ENCODE assay signal across 9 cellular contexts in the genomic region with DNA sequence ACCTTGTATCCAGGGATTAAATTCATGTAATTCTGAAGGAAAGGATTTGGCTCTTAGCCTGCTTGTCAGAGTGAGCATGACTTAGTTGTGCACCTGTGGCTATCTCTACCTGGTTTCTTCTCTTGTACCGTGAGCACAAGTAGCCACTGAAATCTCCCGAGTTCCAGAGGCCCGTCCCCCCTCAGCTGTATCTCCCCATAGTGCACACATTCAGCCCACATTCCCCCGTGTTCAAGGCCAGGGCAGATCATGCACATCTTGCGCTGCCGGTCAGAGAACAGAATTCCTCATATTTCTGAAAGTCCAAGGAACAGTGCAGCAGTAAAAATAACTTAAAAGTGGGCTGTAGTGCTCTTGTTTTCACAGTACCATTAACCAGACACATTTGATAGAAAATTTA. TPM values are rescaled to one million over a fixed set of nuclear protein-coding genes. Genes with fewer than 3 reads are reported as not detected.
DNase-seq lines count a peak whose midpoint lies in the region; ATAC-seq and TF ChIP-seq lines count a peak whose summit lies in the region.
"Had no signal": no experiment of that assay in that cellular context is flagged by ENCODE, and none has a peak within 500 bp of the region (broad histone marks: within the 10 kb centered on the region; RNA-seq: fewer than 3 reads in every experiment).

No MANE protein-coding gene starts in this region.

- H3K27ac Mint-ChIP-seq in MCF 10A (ENCODE audit: low read depth, unreplicated experiment) = no peak overlapping the region

- POLR2A ChIA-PET in MCF 10A (lab: Yijun Ruan, JAX) = no interaction called here

- H3K36me3 ChIP-seq in stomach smooth muscle (ENCODE audit: control insufficient read depth in 2 of 2, insufficient read depth in 2 of 2, low read length in 2 of 2) = no peaks in the 10 kb centered on the region
- H3K36me3 ChIP-seq: brain microvascular endothelial cell had no signal

- no peaks in the 10 kb centered on the region for H3K9me3 Mint-ChIP-seq in activated T-cell treated with anti-CD3 and anti-CD28 coated beads, Interleukin-2, amount 50 U/mL, for 4 hours
- H3K9me3 Mint-ChIP-seq in MCF 10A (ENCODE audit: unreplicated experiment) = no peaks in the 10 kb centered on the region

- H3K4me1 Mint-ChIP-seq in activated T-cell treated with anti-CD3 and anti-CD28 coated beads, Interleukin-2, amount 50 U/mL, for 4 hours (ENCODE audit: low read depth) = peaks cover 57% of the 10 kb centered on the region
- H3K4me1 Mint-ChIP-seq in MCF 10A (ENCODE audit: insufficient read depth, unreplicated experiment) = peaks cover 8% of the 10 kb centered on the region

- H3K27me3 ChIP-seq in stomach smooth muscle (ENCODE audit: control insufficient read depth in 1 of 2, insufficient read depth in 2 of 2, low read length in 2 of 2) = no peaks in the 10 kb centered on the region

- no peaks in the 10 kb centered on the region for H3K27me3 Mint-ChIP-seq in activated T-cell treated with anti-CD3 and anti-CD28 coated beads, Interleukin-2, amount 50 U/mL, for 4 hours (ENCODE audit: low read depth)
- H3K27me3 Mint-ChIP-seq in MCF 10A (ENCODE audit: insufficient read depth, unreplicated experiment) = peaks cover 26% of the 10 kb centered on the region

- no peak for DNase-seq in activated T-cell treated with anti-CD3 and anti-CD28 coated beads, Interleukin-2, amount 50 U/mL, for 4 hours
- DNase-seq in activated T-cell treated with anti-CD3 and anti-CD28 coated beads, Interleukin-2, amount 50 U/mL, for 48 hours = no peak
- DNase-seq in left lobe of liver (ENCODE audit: low spot score) (peak; percentile 32), GM03348 (ENCODE audit: low spot score) (no peak), germinal center (ENCODE audit: low spot score) (no peak), MCF 10A (ENCODE audit: unreplicated experiment) (no peak)
- DNase-seq: brain microvascular endothelial cell had no signal

- no TSS peak for BruUV-seq in MCF 10A (replicated peaks; lab: Mats Ljungman, UMichigan)

- intact Hi-C loops in MCF 10A (cut with micrococcal nuclease) = no loop called here

- CTCF ChIA-PET in MCF 10A (lab: Yijun Ruan, JAX) = interaction anchor here (0.6 to 4.0 kb wide), 4 partner anchors 96 to 273 kb away, joined by 3 to 29 read pairs (median 5); no protein-coding TSS in a partner anchor

- H3K9me3 ChIP-seq in stomach smooth muscle (ENCODE audit: control insufficient read depth in 2 of 2, low read length in 2 of 2) = no peaks in the 10 kb centered on the region

- peaks cover 41% of the 10 kb centered on the region for H3K4me1 ChIP-seq in stomach smooth muscle (ENCODE audit: control insufficient read depth, insufficient read depth, low read length)

- H3K27ac ChIP-seq in stomach smooth muscle (ENCODE audit: low read length) = no peak overlapping the region
- H3K27ac ChIP-seq: brain microvascular endothelial cell had no signal

- H3K4me3 Mint-ChIP-seq in activated T-cell treated with anti-CD3 and anti-CD28 coated beads, Interleukin-2, amount 50 U/mL, for 4 hours = peak overlapping the region; percentile 87
- H3K4me3 Mint-ChIP-seq in MCF 10A (ENCODE audit: unreplicated experiment) = no peak overlapping the region

- TF ChIP-seq CTCF in WI38 (IDR thresholded peaks at IDR 0.05; ENCODE audit: low read depth, low read length) (no peak), MCF 10A (IDR thresholded peaks at IDR 0.05; ENCODE audit: unreplicated experiment) (no peak)

- H3K4me3 ChIP-seq in WI38 (ENCODE audit: low read depth, low read length) (peak overlapping the region; percentile 90), stomach smooth muscle (ENCODE audit: low read length in 2 of 2) (peak overlapping the region; percentile 16 to 95)

- no peak overlapping the region for H3K9ac ChIP-seq in stomach smooth muscle (ENCODE audit: low read length in 2 of 2)

- ATAC-seq in activated T-cell treated with anti-CD3 and anti-CD28 coated beads, Interleukin-2, amount 50 U/mL, for 4 hours = no peak
- no peak for ATAC-seq in left lobe of liver

- H3K36me3 Mint-ChIP-seq in activated T-cell treated with anti-CD3 and anti-CD28 coated beads, Interleukin-2, amount 50 U/mL, for 4 hours (ENCODE audit: insufficient read depth) = peaks cover 19% of the 10 kb centered on the region
- peaks cover 5% of the 10 kb centered on the region for H3K36me3 Mint-ChIP-seq in MCF 10A (ENCODE audit: insufficient read depth, unreplicated experiment)

RNA-seq across cellular contexts. Expression of gene TENT5C, which starts 2.4 kb away (rescaled TPM):
- total RNA-seq in activated T-cell treated with anti-CD3 and anti-CD28 coated beads, Interleukin-2, amount 50 U/mL, for 4 hours = 1 to 10 TPM; 3.6 to 5.8 (median 5.6) TPM
- total RNA-seq in left lobe of liver (2.4 TPM), MCF 10A (2022) (0.05 TPM in 1 of 2 replicates, not detected in the other)
